ENCODE assay signal across 8 cellular contexts in genomic region chr15:99249270-99249817, GRCh38. TPM values are rescaled to one million over a fixed set of nuclear protein-coding genes. Genes with fewer than 3 reads are reported as not detected.
A peak's percentile ranks its signal among the peaks of the same experiment; 100 is the strongest.
DNase-seq lines count a peak whose midpoint lies in the region; ATAC-seq and TF ChIP-seq lines count a peak whose summit lies in the region.

Gene TTC23 (minus strand): TSS chr15:99249581. CDS start chr15:99228712, 20,869 bp downstream.

- H3K4me1 ChIP-seq in HEK293 (ENCODE audit: control insufficient read depth, insufficient read depth, low read length) (peaks cover 18% of the 10 kb centered on the region; the same call in 1 of the 2 replicates), neutrophil (ENCODE audit: control insufficient read depth in 1 of 2, insufficient read depth in 1 of 2, low read depth in 1 of 2, low read length in 1 of 2) (peaks cover 33 to 38% of the 10 kb centered on the region in 2 experiments)

- no peaks in the 10 kb centered on the region for H3K9me3 Mint-ChIP-seq in activated CD4-positive, alpha-beta memory T cell treated with anti-CD3 and anti-CD28 coated beads, Interleukin-2, amount 10 ng/mL, durations not matched to agents 7 days and 5 days

- H3K4me3 ChIP-seq in AG04449 (ENCODE audit: low read depth, low read length) (peak within 1 kb of the TSS; percentile 88), HEK293 (ENCODE audit: low read depth, low read length) (peak within 1 kb of the TSS; percentile 80), neutrophil (ENCODE audit: low read depth in 1 of 2, low read length in 1 of 2) (peak within 1 kb of the TSS in 1 of 2 experiments; percentile 91)

- H3K36me3 ChIP-seq in HEK293 (ENCODE audit: control insufficient read depth in 2 of 2, insufficient read depth in 1 of 2, low read length in 2 of 2) = peaks cover 3 to 8% of the 10 kb centered on the region in 2 experiments
- no peaks in the 10 kb centered on the region for H3K36me3 ChIP-seq in neutrophil

- peaks cover 28% of the 10 kb centered on the region for H3K4me1 Mint-ChIP-seq in activated CD4-positive, alpha-beta memory T cell treated with anti-CD3 and anti-CD28 coated beads, Interleukin-2, amount 10 ng/mL, durations not matched to agents 7 days and 5 days

- H3K4me3 Mint-ChIP-seq in activated CD4-positive, alpha-beta memory T cell treated with anti-CD3 and anti-CD28 coated beads, Interleukin-2, amount 10 ng/mL, durations not matched to agents 7 days and 5 days = peak within 1 kb of the TSS; percentile 85

- POLR2A ChIA-PET in AG04449 (lab: Yijun Ruan, JAX) = no interaction called here
- POLR2A ChIA-PET in HEK293 (lab: Yijun Ruan, JAX) = interaction anchor here (1.1 kb wide), 1 partner anchor 74 kb away, joined by 3 read pairs; no protein-coding TSS in a partner anchor
- POLR2A ChIA-PET in activated CD4-positive, alpha-beta memory T cell treated with anti-CD3 and anti-CD28 coated beads, Interleukin-2, amount 10 ng/mL, durations not matched to agents 7 days and 5 days (lab: Charles Lee) = no interaction called here

- ATAC-seq in GM18867 (IDR thresholded peaks at IDR 0.05; ENCODE audit: unreplicated experiment) (no peak), GM18873 (IDR thresholded peaks at IDR 0.05; ENCODE audit: low FRiP score, unreplicated experiment) (no peak)

- DNase-seq in AG04449 (ENCODE audit: low read depth, low spot score) (no peak), glomerular endothelial cell (ENCODE audit: extremely low read depth, low read depth, low spot score) (peak; percentile 85), NCI-H2081 treated with DMSO at 0.1 percent for 48 hours (lab: John Stamatoyannopoulos, UW) (no peak)
- no peak for DNase-seq in activated CD4-positive, alpha-beta memory T cell treated with anti-CD3 and anti-CD28 coated beads, Interleukin-2, amount 10 ng/mL, durations not matched to agents 7 days and 5 days

- H3K27ac ChIP-seq in HEK293 (ENCODE audit: extremely low read depth, low read depth, low read length) (peak within 1 kb of the TSS; percentile 93), neutrophil (peak within 1 kb of the TSS; percentile 85)

- no peaks in the 10 kb centered on the region for H3K27me3 Mint-ChIP-seq in activated CD4-positive, alpha-beta memory T cell treated with anti-CD3 and anti-CD28 coated beads, Interleukin-2, amount 10 ng/mL, durations not matched to agents 7 days and 5 days

- CTCF ChIA-PET in AG04449 (lab: Yijun Ruan, JAX) = interaction anchor here (2.6 kb wide), 1 partner anchor 149 kb away, joined by 10 read pairs; no protein-coding TSS in a partner anchor
- CTCF ChIA-PET in HEK293 (lab: Yijun Ruan, JAX) = no interaction called here
- CTCF ChIA-PET in activated CD4-positive, alpha-beta memory T cell treated with anti-CD3 and anti-CD28 coated beads, Interleukin-2, amount 10 ng/mL, durations not matched to agents 7 days and 5 days (lab: Charles Lee) = no interaction called here

- peaks cover 9% of the 10 kb centered on the region for H3K27me3 ChIP-seq in neutrophil

- TF ChIP-seq CTCF in AG04449 (IDR thresholded peaks at IDR 0.05; ENCODE audit: insufficient read depth, low read length, missing control alignments) (no peak), HEK293 (tag by site-specific recombination; IDR thresholded peaks at IDR 0.05) (no peak), neutrophil (IDR thresholded peaks at IDR 0.05) (no peak)

- H3K9me3 ChIP-seq in HEK293 (ENCODE audit: control insufficient read depth, insufficient read depth, low read depth, low read length) (no peaks in the 10 kb centered on the region), neutrophil (no peaks in the 10 kb centered on the region)

- no peak within 1 kb of the TSS for H3K27ac Mint-ChIP-seq in activated CD4-positive, alpha-beta memory T cell treated with anti-CD3 and anti-CD28 coated beads, Interleukin-2, amount 10 ng/mL, durations not matched to agents 7 days and 5 days

- H3K36me3 Mint-ChIP-seq in activated CD4-positive, alpha-beta memory T cell treated with anti-CD3 and anti-CD28 coated beads, Interleukin-2, amount 10 ng/mL, durations not matched to agents 7 days and 5 days (ENCODE audit: low read depth) = peaks cover 10% of the 10 kb centered on the region

TF ChIP-seq in HEK293, 187 proteins besides CTCF, POLR2A, EP300 and RAD21 (continues in another document):
- peak; percentile 92 for TF ChIP-seq PRDM6 (tag by site-specific recombination; IDR thresholded peaks at IDR 0.05)
- peak; percentile 58; the same call in 1 of the 2 replicates for TF ChIP-seq ZNF501 (tag by site-specific recombination; IDR thresholded peaks at IDR 0.05)
- TF ChIP-seq ZNF623 (tag by site-specific recombination; IDR thresholded peaks at IDR 0.05) = no peak
- TF ChIP-seq ZNF76 (tag by site-specific recombination; IDR thresholded peaks at IDR 0.05; ENCODE audit: borderline replicate concordance, low read depth) = peak; percentile 75
- no peak for TF ChIP-seq KLF7 (tag by site-specific recombination; IDR thresholded peaks at IDR 0.05; ENCODE audit: borderline replicate concordance)
- no peak for TF ChIP-seq ZNF423 (tag by site-specific recombination; IDR thresholded peaks at IDR 0.05)
- no peak for TF ChIP-seq ZNF148 (tag by site-specific recombination; IDR thresholded peaks at IDR 0.05; ENCODE audit: borderline replicate concordance)
- no peak for TF ChIP-seq ZNF785 (tag by site-specific recombination; IDR thresholded peaks at IDR 0.05)
- TF ChIP-seq SCRT1 (tag by site-specific recombination; IDR thresholded peaks at IDR 0.05; ENCODE audit: borderline replicate concordance) = peak; percentile 21; the same call in 1 of the 2 replicates
- no peak for TF ChIP-seq ZNF664 (tag by site-specific recombination; IDR thresholded peaks at IDR 0.05)
- TF ChIP-seq SP2 (tag by site-specific recombination; IDR thresholded peaks at IDR 0.05) = peak; percentile 69
- no peak for TF ChIP-seq ZNF658 (tag by site-specific recombination; IDR thresholded peaks at IDR 0.05)
- TF ChIP-seq ZNF654 (tag by site-specific recombination; IDR thresholded peaks at IDR 0.05; ENCODE audit: low read depth) = no peak
- peak; percentile 99 for TF ChIP-seq ZFP69B (tag by site-specific recombination; IDR thresholded peaks at IDR 0.05)
- no peak for TF ChIP-seq ZNF704 (tag by site-specific recombination; IDR thresholded peaks at IDR 0.05)
- TF ChIP-seq ELK4 (IDR thresholded peaks at IDR 0.05; ENCODE audit: borderline replicate concordance, low read depth, low read length) = 0 out of 2 replicates have a peak, but pooled peaks have one; percentile 59

RNA-seq across cellular contexts. Expression of gene TTC23, which starts in this region (rescaled TPM):
- total RNA-seq in activated CD4-positive, alpha-beta memory T cell treated with anti-CD3 and anti-CD28 coated beads, Interleukin-2, amount 10 ng/mL, durations not matched to agents 7 days and 5 days = 1 to 10 TPM; 1.6 to 2.1 TPM
- 17.8 and 18.8 TPM in 2 replicates for total RNA-seq in glomerular endothelial cell
